Comparison of ENCODE assay signal across 1 cellular context in the genomic region with DNA sequence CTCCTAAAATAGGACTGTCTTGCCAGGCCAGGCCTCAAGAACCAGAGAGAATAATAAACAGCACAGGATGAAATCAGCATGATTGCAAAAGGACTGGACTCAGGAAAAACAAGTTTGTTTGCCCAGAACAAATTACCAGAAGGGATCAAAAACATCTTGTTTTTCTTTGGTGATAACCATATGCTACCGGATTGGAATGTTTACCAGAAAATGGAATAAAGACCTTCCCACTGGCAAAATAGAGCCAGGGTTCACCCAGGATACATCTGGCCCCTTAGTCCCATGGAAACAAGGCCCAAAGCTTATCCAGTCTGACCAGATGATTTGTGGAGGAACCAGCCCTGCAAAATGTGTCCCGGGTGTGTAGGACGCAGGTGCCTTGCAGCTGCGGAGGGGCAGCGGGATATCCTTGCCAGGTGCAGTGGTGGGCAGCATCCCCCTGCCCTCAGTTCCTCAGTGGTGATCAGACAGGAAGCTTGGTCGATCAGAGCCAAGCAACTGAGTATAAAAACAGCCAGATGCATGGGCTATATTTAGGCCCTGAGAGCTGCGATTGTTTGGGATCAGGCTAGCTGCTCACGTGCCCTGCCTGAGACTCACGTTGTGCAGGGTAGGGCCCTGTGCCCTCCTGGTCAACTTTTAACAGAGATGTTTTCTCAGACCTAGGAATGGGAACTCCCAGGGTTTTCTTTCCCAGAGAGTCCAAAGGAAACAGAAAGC.
TF ChIP-seq lines count a peak whose summit lies in the region.

No MANE protein-coding gene starts in this region.

TF ChIP-seq in HepG2, 621 proteins besides CTCF, POLR2A, EP300 and RAD21 (continued from another document and continues in another):
- TF ChIP-seq BCL3 (CRISPR knock-in tag; IDR thresholded peaks at IDR 0.05) = no peak
- no peak for TF ChIP-seq E2F5 (CRISPR knock-in tag; conservative IDR thresholded peaks at IDR 0.05)
- TF ChIP-seq ZNF839 (CRISPR knock-in tag; IDR thresholded peaks at IDR 0.05; ENCODE audit: borderline replicate concordance) = no peak
- TF ChIP-seq AKNA (CRISPR knock-in tag; IDR thresholded peaks at IDR 0.05; ENCODE audit: borderline replicate concordance) = no peak
- peak; percentile 48; the same call in 1 of the 2 replicates for TF ChIP-seq KAT7 (CRISPR knock-in tag; IDR thresholded peaks at IDR 0.05; ENCODE audit: borderline replicate concordance)
- TF ChIP-seq RBAK (CRISPR knock-in tag; IDR thresholded peaks at IDR 0.05) = no peak
- TF ChIP-seq CREM (IDR thresholded peaks at IDR 0.05) = peak; percentile 85
- no peak for TF ChIP-seq CREM (CRISPR knock-in tag; IDR thresholded peaks at IDR 0.05)
- TF ChIP-seq ZNF44 (CRISPR knock-in tag; IDR thresholded peaks at IDR 0.05) = no peak
- TF ChIP-seq, protein P1, sequence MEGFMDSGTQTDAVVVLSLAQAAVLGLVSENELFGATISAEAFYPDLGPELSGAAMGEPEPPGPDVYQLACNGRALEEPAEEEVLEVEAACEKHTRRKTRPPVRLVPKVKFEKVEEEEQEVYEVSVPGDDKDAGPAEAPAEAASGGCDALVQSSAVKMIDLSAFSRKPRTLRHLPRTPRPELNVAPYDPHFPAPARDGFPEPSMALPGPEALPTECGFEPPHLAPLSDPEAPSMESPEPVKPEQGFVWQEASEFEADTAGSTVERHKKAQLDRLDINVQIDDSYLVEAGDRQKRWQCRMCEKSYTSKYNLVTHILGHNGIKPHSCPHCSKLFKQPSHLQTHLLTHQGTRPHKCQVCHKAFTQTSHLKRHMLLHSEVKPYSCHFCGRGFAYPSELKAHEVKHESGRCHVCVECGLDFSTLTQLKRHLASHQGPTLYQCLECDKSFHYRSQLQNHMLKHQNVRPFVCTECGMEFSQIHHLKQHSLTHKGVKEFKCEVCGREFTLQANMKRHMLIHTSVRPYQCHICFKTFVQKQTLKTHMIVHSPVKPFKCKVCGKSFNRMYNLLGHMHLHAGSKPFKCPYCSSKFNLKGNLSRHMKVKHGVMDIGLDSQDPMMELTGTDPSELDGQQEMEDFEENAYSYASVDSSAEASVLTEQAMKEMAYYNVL (CRISPR knock-in tag; IDR thresholded peaks at IDR 0.05; ENCODE audit: borderline replicate concordance) = 0 out of 2 replicates have a peak, but pooled peaks have one; percentile 4
- TF ChIP-seq, protein P2, sequence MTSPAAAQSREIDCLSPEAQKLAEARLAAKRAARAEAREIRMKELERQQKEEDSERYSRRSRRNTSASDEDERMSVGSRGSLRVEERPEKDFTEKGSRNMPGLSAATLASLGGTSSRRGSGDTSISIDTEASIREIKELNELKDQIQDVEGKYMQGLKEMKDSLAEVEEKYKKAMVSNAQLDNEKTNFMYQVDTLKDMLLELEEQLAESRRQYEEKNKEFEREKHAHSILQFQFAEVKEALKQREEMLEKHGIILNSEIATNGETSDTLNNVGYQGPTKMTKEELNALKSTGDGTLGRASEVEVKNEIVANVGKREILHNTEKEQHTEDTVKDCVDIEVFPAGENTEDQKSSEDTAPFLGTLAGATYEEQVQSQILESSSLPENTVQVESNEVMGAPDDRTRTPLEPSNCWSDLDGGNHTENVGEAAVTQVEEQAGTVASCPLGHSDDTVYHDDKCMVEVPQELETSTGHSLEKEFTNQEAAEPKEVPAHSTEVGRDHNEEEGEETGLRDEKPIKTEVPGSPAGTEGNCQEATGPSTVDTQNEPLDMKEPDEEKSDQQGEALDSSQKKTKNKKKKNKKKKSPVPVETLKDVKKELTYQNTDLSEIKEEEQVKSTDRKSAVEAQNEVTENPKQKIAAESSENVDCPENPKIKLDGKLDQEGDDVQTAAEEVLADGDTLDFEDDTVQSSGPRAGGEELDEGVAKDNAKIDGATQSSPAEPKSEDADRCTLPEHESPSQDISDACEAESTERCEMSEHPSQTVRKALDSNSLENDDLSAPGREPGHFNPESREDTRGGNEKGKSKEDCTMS (CRISPR knock-in tag; conservative IDR thresholded peaks at IDR 0.05) = no peak
- TF ChIP-seq ZNF543 (CRISPR knock-in tag; IDR thresholded peaks at IDR 0.05) = peak; percentile 60; the same call in 1 of the 2 replicates
- TF ChIP-seq SNRNP70 (IDR thresholded peaks at IDR 0.05; ENCODE audit: low read depth, low read length) = no peak
- 0 out of 2 replicates have a peak, but pooled peaks have one; percentile 62 for TF ChIP-seq PAF1 (CRISPR knock-in tag; IDR thresholded peaks at IDR 0.05)
- TF ChIP-seq ZFP91 (CRISPR knock-in tag; IDR thresholded peaks at IDR 0.05; ENCODE audit: borderline replicate concordance) = peak; percentile 59; the same call in 1 of the 2 replicates
- TF ChIP-seq ZNF264 (CRISPR knock-in tag; IDR thresholded peaks at IDR 0.05) = no peak
- no peak for TF ChIP-seq HNRNPLL (IDR thresholded peaks at IDR 0.05; ENCODE audit: low read depth, low read length, poor library complexity, severe bottlenecking)
- TF ChIP-seq ZMYM2 (CRISPR knock-in tag; IDR thresholded peaks at IDR 0.05) = peak; percentile 53; the same call in 1 of the 2 replicates
- peak in 1 of 2 experiments; percentile 89; a peak in 2 of 4 replicates for TF ChIP-seq KLF16 (CRISPR knock-in tag; IDR thresholded peaks at IDR 0.05)
- TF ChIP-seq, protein P3, sequence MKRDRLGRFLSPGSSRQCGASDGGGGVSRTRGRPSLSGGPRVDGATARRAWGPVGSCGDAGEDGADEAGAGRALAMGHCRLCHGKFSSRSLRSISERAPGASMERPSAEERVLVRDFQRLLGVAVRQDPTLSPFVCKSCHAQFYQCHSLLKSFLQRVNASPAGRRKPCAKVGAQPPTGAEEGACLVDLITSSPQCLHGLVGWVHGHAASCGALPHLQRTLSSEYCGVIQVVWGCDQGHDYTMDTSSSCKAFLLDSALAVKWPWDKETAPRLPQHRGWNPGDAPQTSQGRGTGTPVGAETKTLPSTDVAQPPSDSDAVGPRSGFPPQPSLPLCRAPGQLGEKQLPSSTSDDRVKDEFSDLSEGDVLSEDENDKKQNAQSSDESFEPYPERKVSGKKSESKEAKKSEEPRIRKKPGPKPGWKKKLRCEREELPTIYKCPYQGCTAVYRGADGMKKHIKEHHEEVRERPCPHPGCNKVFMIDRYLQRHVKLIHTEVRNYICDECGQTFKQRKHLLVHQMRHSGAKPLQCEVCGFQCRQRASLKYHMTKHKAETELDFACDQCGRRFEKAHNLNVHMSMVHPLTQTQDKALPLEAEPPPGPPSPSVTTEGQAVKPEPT (CRISPR knock-in tag; IDR thresholded peaks at IDR 0.05; ENCODE audit: low read depth) = no peak
- TF ChIP-seq MAZ (IDR thresholded peaks at IDR 0.05; ENCODE audit: borderline replicate concordance, low read depth, low read length) = no peak
- TF ChIP-seq MAZ (CRISPR knock-in tag; IDR thresholded peaks at IDR 0.05; ENCODE audit: low read depth) = peak; percentile 52
- no peak for TF ChIP-seq ZNF556 (CRISPR knock-in tag; IDR thresholded peaks at IDR 0.05; ENCODE audit: borderline replicate concordance)
- peak; percentile 68 for TF ChIP-seq SKI (IDR thresholded peaks at IDR 0.05; ENCODE audit: partially characterized antibody)
- TF ChIP-seq PBX2 (CRISPR knock-in tag; IDR thresholded peaks at IDR 0.05) = no peak
- peak; percentile 82; the same call in 1 of the 2 replicates for TF ChIP-seq MIXL1 (CRISPR knock-in tag; IDR thresholded peaks at IDR 0.05)
- no peak for TF ChIP-seq ZNF24 (IDR thresholded peaks at IDR 0.05)
- TF ChIP-seq PAWR (CRISPR knock-in tag; IDR thresholded peaks at IDR 0.05; ENCODE audit: borderline replicate concordance) = no peak
- no peak for TF ChIP-seq ZMAT3 (CRISPR knock-in tag; conservative IDR thresholded peaks at IDR 0.05)
- TF ChIP-seq ZBTB34 (CRISPR knock-in tag; IDR thresholded peaks at IDR 0.05) = peak; percentile 99
- no peak for TF ChIP-seq SRSF1 (optimal IDR thresholded peaks at IDR 0.05; ENCODE audit: low read depth, low read length)
- no peak; the same call in 1 of the 2 replicates for TF ChIP-seq ARID2 (CRISPR knock-in tag; IDR thresholded peaks at IDR 0.05; ENCODE audit: borderline replicate concordance)
- TF ChIP-seq ZFP36 (IDR thresholded peaks at IDR 0.05; ENCODE audit: borderline replicate concordance, low read depth, low read length, partially characterized antibody) = no peak
- no peak for TF ChIP-seq AKAP8 (CRISPR knock-in tag; IDR thresholded peaks at IDR 0.05)
- no peak for TF ChIP-seq TP53 (CRISPR knock-in tag; conservative IDR thresholded peaks at IDR 0.05)
- peak; percentile 98 for TF ChIP-seq GATA4 (IDR thresholded peaks at IDR 0.05; ENCODE audit: borderline replicate concordance, low read depth)
- no peak for TF ChIP-seq ZNF740 (CRISPR knock-in tag; IDR thresholded peaks at IDR 0.05)
